In genomic region chr5:14167211-14167845, GRCh38 we compare ENCODE assay signal across 9 cellular contexts. TPM values are rescaled to one million over a fixed set of nuclear protein-coding genes. Genes with fewer than 3 reads are reported as not detected.
DNase-seq lines count a peak whose midpoint lies in the region; ATAC-seq and TF ChIP-seq lines count a peak whose summit lies in the region.
"Had no signal": no experiment of that assay in that cellular context is flagged by ENCODE, and none has a peak within 500 bp of the region (broad histone marks: within the 10 kb centered on the region; RNA-seq: fewer than 3 reads in every experiment).

No MANE protein-coding gene starts in this region.

- DNase-seq in left ventricle myocardium superior (no peak), left ventricle myocardium inferior (no peak), NCI-H187 treated with DMSO at 0.1 percent for 48 hours (lab: John Stamatoyannopoulos, UW) (peak; percentile 31), foreskin fibroblast (peak; percentile 48 to 73), MM.1S (no peak), A673 (ENCODE audit: low spot score) (no peak)
- DNase-seq in activated T-helper 1 cell treated with anti-CD3 and anti-CD28 coated beads, Interleukin-12 subunit alpha, Interleukin-12 subunit beta, Interleukin-2, Interleukin-4 antibody, amounts not matched to agents 30 ng/mL and 10 ng/mL and 1 ng/mL, durations not matched to agents 14 hours and 24 hours and 36 hours (ENCODE audit: low spot score), result no peak
- DNase-seq: stimulated activated CD4-positive, alpha-beta T cell treated with anti-CD3 and anti-CD28 coated beads, Interleukin-12 subunit alpha, Interleukin-12 subunit beta, amount 100 ng/mL, for 4 hours had no signal

- intact Hi-C loops in left ventricle myocardium superior (cut with micrococcal nuclease) (no loop called here), left ventricle myocardium inferior (cut with micrococcal nuclease) (no loop called here), A673 (cut with micrococcal nuclease; ENCODE audit: unreplicated experiment) (no loop called here)
- intact Hi-C loops in activated T-helper 1 cell treated with anti-CD3 and anti-CD28 coated beads, Interleukin-12 subunit alpha, Interleukin-12 subunit beta, Interleukin-2, Interleukin-4 antibody, amounts not matched to agents 30 ng/mL and 10 ng/mL and 1 ng/mL, durations not matched to agents 14 hours and 24 hours and 36 hours (cut with micrococcal nuclease), result no loop called here

- TF ChIP-seq CTCF in left ventricle myocardium inferior (IDR thresholded peaks at IDR 0.05; ENCODE audit: borderline replicate concordance) (no peak), foreskin fibroblast (IDR thresholded peaks at IDR 0.05; ENCODE audit: low read depth, low read length) (no peak), MM.1S (IDR thresholded peaks at IDR 0.05; ENCODE audit: low read length) (no peak), A673 (conservative IDR thresholded peaks at IDR 0.05; ENCODE audit: low read depth, low read length) (no peak)

- H3K4me2 ChIP-seq in MM.1S (ENCODE audit: low read depth, low read length), result no peak overlapping the region

- H3K9me2 ChIP-seq in MM.1S (replicated peaks; ENCODE audit: insufficient read depth, low read length), result no peaks in the 10 kb centered on the region

- H3K36me3 Mint-ChIP-seq in activated T-helper 1 cell treated with anti-CD3 and anti-CD28 coated beads, Interleukin-12 subunit alpha, Interleukin-12 subunit beta, Interleukin-2, Interleukin-4 antibody, amounts not matched to agents 30 ng/mL and 10 ng/mL and 1 ng/mL, durations not matched to agents 14 hours and 24 hours and 36 hours (ENCODE audit: low read depth), result no peaks in the 10 kb centered on the region

- H3K9ac ChIP-seq in MM.1S (ENCODE audit: low read length), result no peak overlapping the region

- H3K27me3 ChIP-seq in left ventricle myocardium inferior (ENCODE audit: low read depth) (no peaks in the 10 kb centered on the region), MM.1S (replicated peaks; ENCODE audit: insufficient read depth, low read length) (no peaks in the 10 kb centered on the region), A673 (replicated peaks; ENCODE audit: insufficient read depth, low read depth, low read length, poor library complexity) (no peaks in the 10 kb centered on the region)

- CTCF ChIA-PET in A673 (lab: Charles Lee), result no interaction called here

- no peaks in the 10 kb centered on the region for H3K4me1 Mint-ChIP-seq in activated T-helper 1 cell treated with anti-CD3 and anti-CD28 coated beads, Interleukin-12 subunit alpha, Interleukin-12 subunit beta, Interleukin-2, Interleukin-4 antibody, amounts not matched to agents 30 ng/mL and 10 ng/mL and 1 ng/mL, durations not matched to agents 14 hours and 24 hours and 36 hours (ENCODE audit: low read depth)

- H3K27ac Mint-ChIP-seq in activated T-helper 1 cell treated with anti-CD3 and anti-CD28 coated beads, Interleukin-12 subunit alpha, Interleukin-12 subunit beta, Interleukin-2, Interleukin-4 antibody, amounts not matched to agents 30 ng/mL and 10 ng/mL and 1 ng/mL, durations not matched to agents 14 hours and 24 hours and 36 hours, result no peak overlapping the region

- H2AFZ ChIP-seq in MM.1S (ENCODE audit: low read length), result no peak overlapping the region

- POLR2A ChIA-PET in A673 (lab: Charles Lee; ENCODE audit: low non-redundant PET), result no interaction called here

- no TSS peak for BruUV-seq in A673 (replicated peaks; lab: Mats Ljungman, UMichigan)

- no peaks in the 10 kb centered on the region for H3K9me3 Mint-ChIP-seq in activated T-helper 1 cell treated with anti-CD3 and anti-CD28 coated beads, Interleukin-12 subunit alpha, Interleukin-12 subunit beta, Interleukin-2, Interleukin-4 antibody, amounts not matched to agents 30 ng/mL and 10 ng/mL and 1 ng/mL, durations not matched to agents 14 hours and 24 hours and 36 hours

- H3K36me3 ChIP-seq in left ventricle myocardium inferior (no peaks in the 10 kb centered on the region), MM.1S (replicated peaks; ENCODE audit: insufficient read depth, low read length) (no peaks in the 10 kb centered on the region), A673 (ENCODE audit: insufficient read depth, low read length, poor library complexity, severe bottlenecking) (no peaks in the 10 kb centered on the region)

- H3K4me3 ChIP-seq in left ventricle myocardium inferior (no peak overlapping the region), foreskin fibroblast (ENCODE audit: low read depth in 1 of 2, low read length in 2 of 2) (no peak overlapping the region), MM.1S (ENCODE audit: low read length) (no peak overlapping the region), A673 (ENCODE audit: low read depth, low read length, poor library complexity, severe bottlenecking) (no peak overlapping the region)

- no peak overlapping the region for H3K4me3 Mint-ChIP-seq in activated T-helper 1 cell treated with anti-CD3 and anti-CD28 coated beads, Interleukin-12 subunit alpha, Interleukin-12 subunit beta, Interleukin-2, Interleukin-4 antibody, amounts not matched to agents 30 ng/mL and 10 ng/mL and 1 ng/mL, durations not matched to agents 14 hours and 24 hours and 36 hours

- H3K27ac ChIP-seq in left ventricle myocardium inferior (replicated peaks) (no peak overlapping the region), MM.1S (ENCODE audit: low read length) (no peak overlapping the region), A673 (ENCODE audit: low read depth, low read length, poor library complexity, severe bottlenecking) (no peak overlapping the region)

- H4K20me1 ChIP-seq in MM.1S (ENCODE audit: insufficient read depth, low read length), result no peaks in the 10 kb centered on the region

- ATAC-seq in left ventricle myocardium superior, result peak; percentile 18
- ATAC-seq in HG03571 (IDR thresholded peaks at IDR 0.05; ENCODE audit: unreplicated experiment), result no peak

- H3K27me3 Mint-ChIP-seq in activated T-helper 1 cell treated with anti-CD3 and anti-CD28 coated beads, Interleukin-12 subunit alpha, Interleukin-12 subunit beta, Interleukin-2, Interleukin-4 antibody, amounts not matched to agents 30 ng/mL and 10 ng/mL and 1 ng/mL, durations not matched to agents 14 hours and 24 hours and 36 hours (ENCODE audit: insufficient read depth), result peaks cover 3% of the 10 kb centered on the region

- H3F3A ChIP-seq in MM.1S (ENCODE audit: insufficient read depth, low read length), result no peaks in the 10 kb centered on the region

- H3K79me2 ChIP-seq in MM.1S (ENCODE audit: low read length), result peaks cover 99% of the 10 kb centered on the region

- peaks cover 7% of the 10 kb centered on the region for H3K9me3 ChIP-seq in left ventricle myocardium inferior (replicated peaks)
- H3K9me3 ChIP-seq in MM.1S (replicated peaks; ENCODE audit: insufficient read depth, low read length), result no peaks in the 10 kb centered on the region
- peaks cover 7% of the 10 kb centered on the region for H3K9me3 ChIP-seq in A673 (ENCODE audit: low read depth, low read length, poor library complexity, severe bottlenecking)

- H3K4me1 ChIP-seq in left ventricle myocardium inferior, result peaks cover 73% of the 10 kb centered on the region
- no peaks in the 10 kb centered on the region for H3K4me1 ChIP-seq in MM.1S (ENCODE audit: low read length)
- peaks cover 50% of the 10 kb centered on the region for H3K4me1 ChIP-seq in A673 (ENCODE audit: insufficient read depth, low read length, poor library complexity, severe bottlenecking)

RNA-seq across cellular contexts. Expression of gene TRIO, which starts 24.2 kb away (rescaled TPM):
- total RNA-seq in left ventricle myocardium superior (57.0 TPM), left ventricle myocardium inferior (52.8 TPM), A673 (2021) (99.8 and 105 TPM in 2 replicates)
- 10.2 and 11.4 TPM in 2 replicates for total RNA-seq in activated T-helper 1 cell treated with anti-CD3 and anti-CD28 coated beads, Interleukin-12 subunit alpha, Interleukin-12 subunit beta, Interleukin-2, Interleukin-4 antibody, amounts not matched to agents 30 ng/mL and 10 ng/mL and 1 ng/mL, durations not matched to agents 14 hours and 24 hours and 36 hours

Comparison
In these comparisons a context has a peak if more than half of its experiments do, and no peak if none do; other contexts are left out.
1. DNase-seq: peak in NCI-H187 treated with DMSO at 0.1 percent for 48 hours (single experiment) and foreskin fibroblast (2 of 2); none in left ventricle myocardium superior (single experiment), left ventricle myocardium inferior (single experiment), MM.1S (single experiment), A673 (single experiment) and activated T-helper 1 cell treated with anti-CD3 and anti-CD28 coated beads, Interleukin-12 subunit alpha, Interleukin-12 subunit beta, Interleukin-2, Interleukin-4 antibody, amounts not matched to agents 30 ng/mL and 10 ng/mL and 1 ng/mL, durations not matched to agents 14 hours and 24 hours and 36 hours (single experiment).